ENCODE assay signal across 10 cellular contexts in genomic region chr11:121448431-121448941, GRCh38. TPM values are rescaled to one million over a fixed set of nuclear protein-coding genes. Genes with fewer than 3 reads are reported as not detected.
DNase-seq lines count a peak whose midpoint lies in the region; ATAC-seq and TF ChIP-seq lines count a peak whose summit lies in the region.
"Had no signal": no experiment of that assay in that cellular context is flagged by ENCODE, and none has a peak within 500 bp of the region (broad histone marks: within the 10 kb centered on the region; RNA-seq: fewer than 3 reads in every experiment).

No MANE protein-coding gene starts in this region.

- no peak for ATAC-seq in GM19023 (IDR thresholded peaks at IDR 0.05; ENCODE audit: unreplicated experiment)

- no peaks in the 10 kb centered on the region for H3K9me3 ChIP-seq in SK-N-SH
- H3K9me3 ChIP-seq: right lobe of liver had no signal

- H3K4me3 ChIP-seq in GM12865 (ENCODE audit: low read depth, low read length) = no peak overlapping the region; the same call in 1 of the 2 replicates
- H3K4me3 ChIP-seq in SK-N-SH (ENCODE audit: low read depth in 2 of 2, low read length in 1 of 2) = no peak overlapping the region
- H3K4me3 ChIP-seq: right lobe of liver had no signal

- TF ChIP-seq EP300 in SK-N-SH (IDR thresholded peaks at IDR 0.05; ENCODE audit: borderline replicate concordance in 1 of 2, low read depth in 1 of 2, low read length in 1 of 2) = no peak

- POLR2A ChIA-PET in RWPE1 (lab: Yijun Ruan, JAX; ENCODE audit: low non-redundant PET) (no interaction called here), SK-N-SH (lab: Yijun Ruan, JAX) (no interaction called here)

- H2AFZ ChIP-seq in SK-N-SH (ENCODE audit: low read depth) = no peak overlapping the region

- DNase-seq in AML-193 (lab: John Stamatoyannopoulos, UW) (peak; percentile 82 to 90), GM12865 (ENCODE audit: low read depth) (peak; percentile 75), SKM-1 treated with dmso at 0.1 percent for 144 hours (lab: John Stamatoyannopoulos, UW; ENCODE audit: unreplicated experiment) (peak; percentile 50), glomerular visceral epithelial cell (ENCODE audit: extremely low spot score) (peak; percentile 11), RWPE1 (ENCODE audit: low spot score) (no peak), SK-N-SH (no peak), RKO (ENCODE audit: low spot score) (no peak)
- DNase-seq: NCI-H510A treated with DMSO at 0.1 percent for 48 hours, right lobe of liver had no signal

- no peaks in the 10 kb centered on the region for H3K79me2 ChIP-seq in SK-N-SH (ENCODE audit: insufficient read depth)

- H3K4me2 ChIP-seq in SK-N-SH = no peak overlapping the region

- H3F3A ChIP-seq in SK-N-SH (replicated peaks; ENCODE audit: insufficient read depth) = no peaks in the 10 kb centered on the region

- H3K9me2 ChIP-seq in SK-N-SH = no peaks in the 10 kb centered on the region

- no peak overlapping the region for H3K9ac ChIP-seq in SK-N-SH

- 71% methylated on average over 3 of the region's 3 CpGs for WGBS in SK-N-SH (ENCODE audit: low lambda C conversion rate)

- no peaks in the 10 kb centered on the region for H3K36me3 ChIP-seq in SK-N-SH (replicated peaks in 1 of 2; ENCODE audit: control insufficient read depth in 1 of 2, insufficient read depth in 2 of 2, low read length in 1 of 2)
- H3K36me3 ChIP-seq: right lobe of liver had no signal

- no peaks in the 10 kb centered on the region for H4K20me1 ChIP-seq in SK-N-SH (ENCODE audit: insufficient read depth)

- H3K27ac ChIP-seq in RWPE1 (no peak overlapping the region), SK-N-SH (ENCODE audit: low read depth in 2 of 2, low read length in 1 of 2) (no peak overlapping the region)

- peaks cover 0 to 8% of the 10 kb centered on the region in 2 experiments; a peak in 2 of 4 replicates for H3K4me1 ChIP-seq in SK-N-SH (ENCODE audit: control insufficient read depth in 1 of 2, insufficient read depth in 2 of 2, low read depth in 1 of 2, low read length in 1 of 2)

- no peak for TF ChIP-seq RAD21 in SK-N-SH (IDR thresholded peaks at IDR 0.05; ENCODE audit: low read length)

- CTCF ChIA-PET in RWPE1 (lab: Yijun Ruan, JAX) (no interaction called here), SK-N-SH (lab: Yijun Ruan, JAX) (interaction anchor here (1.4 kb wide), 1 partner anchor 142 kb away, joined by 5 read pairs; no protein-coding TSS in a partner anchor)

- peaks cover 27% of the 10 kb centered on the region for H3K27me3 ChIP-seq in SK-N-SH (ENCODE audit: insufficient read depth)
- H3K27me3 ChIP-seq: right lobe of liver had no signal

- TF ChIP-seq CTCF in GM12865 (IDR thresholded peaks at IDR 0.05; ENCODE audit: insufficient read depth, low read depth, low read length, missing control alignments) (no peak), RWPE1 (conservative IDR thresholded peaks at IDR 0.05; ENCODE audit: low read depth) (no peak), SK-N-SH (IDR thresholded peaks at IDR 0.05) (no peak)

TF ChIP-seq in SK-N-SH, 30 proteins besides CTCF, POLR2A, EP300 and RAD21:
- TF ChIP-seq JUND (IDR thresholded peaks at IDR 0.05) = no peak
- TF ChIP-seq NRF1 (IDR thresholded peaks at IDR 0.05; ENCODE audit: low read depth, low read length) = no peak
- no peak for TF ChIP-seq GABPA (IDR thresholded peaks at IDR 0.05; ENCODE audit: low read depth)
- no peak for TF ChIP-seq NFIC (IDR thresholded peaks at IDR 0.05; ENCODE audit: borderline replicate concordance)
- no peak for TF ChIP-seq YY1 (IDR thresholded peaks at IDR 0.05; ENCODE audit: low read depth)
- no peak for TF ChIP-seq REST (IDR thresholded peaks at IDR 0.05; ENCODE audit: low read depth, low read length)
- no peak for TF ChIP-seq RCOR1 (IDR thresholded peaks at IDR 0.05; ENCODE audit: low read length)
- TF ChIP-seq TCF12 (IDR thresholded peaks at IDR 0.05) = no peak
- TF ChIP-seq ELF1 (IDR thresholded peaks at IDR 0.05) = no peak
- TF ChIP-seq MXI1 (IDR thresholded peaks at IDR 0.05; ENCODE audit: low read depth, low read length) = no peak
- TF ChIP-seq PBX3 (IDR thresholded peaks at IDR 0.05) = no peak
- TF ChIP-seq ZBTB33 (IDR thresholded peaks at IDR 0.05; ENCODE audit: borderline replicate concordance, low read depth) = no peak
- TF ChIP-seq POLR2AphosphoS5 (IDR thresholded peaks at IDR 0.05; ENCODE audit: low read depth, low read length) = no peak
- TF ChIP-seq MAX (IDR thresholded peaks at IDR 0.05; ENCODE audit: low read depth) = no peak
- TF ChIP-seq USF2 (IDR thresholded peaks at IDR 0.05; ENCODE audit: borderline replicate concordance, low read depth, low read length) = no peak
- TF ChIP-seq CHD2 (IDR thresholded peaks at IDR 0.05; ENCODE audit: low read length, partially characterized antibody) = no peak

RNA-seq across cellular contexts. Expression of gene SORL1, which starts 3.6 kb away (rescaled TPM):
- polyA plus RNA-seq in SK-N-SH (2012; rRNA removed) = 6.1 and 7.1 TPM in 2 replicates
- polyA plus RNA-seq in SK-N-SH (2012; cell fraction: cytosol; rRNA removed) = 4.6 and 5.6 TPM in 2 replicates
- 8.0 and 12.2 TPM in 2 replicates for polyA plus RNA-seq in SK-N-SH (2012; cell fraction: nucleus; rRNA removed)

Comparison
In these comparisons a context has a peak if more than half of its experiments do, and no peak if none do; other contexts are left out.
1. DNase-seq: peak in AML-193 (2 of 2), GM12865 (single experiment), SKM-1 treated with dmso at 0.1 percent for 144 hours (single experiment) and glomerular visceral epithelial cell (single experiment); none in RWPE1 (single experiment), SK-N-SH (single experiment) and RKO (single experiment).